In the genomic region with DNA sequence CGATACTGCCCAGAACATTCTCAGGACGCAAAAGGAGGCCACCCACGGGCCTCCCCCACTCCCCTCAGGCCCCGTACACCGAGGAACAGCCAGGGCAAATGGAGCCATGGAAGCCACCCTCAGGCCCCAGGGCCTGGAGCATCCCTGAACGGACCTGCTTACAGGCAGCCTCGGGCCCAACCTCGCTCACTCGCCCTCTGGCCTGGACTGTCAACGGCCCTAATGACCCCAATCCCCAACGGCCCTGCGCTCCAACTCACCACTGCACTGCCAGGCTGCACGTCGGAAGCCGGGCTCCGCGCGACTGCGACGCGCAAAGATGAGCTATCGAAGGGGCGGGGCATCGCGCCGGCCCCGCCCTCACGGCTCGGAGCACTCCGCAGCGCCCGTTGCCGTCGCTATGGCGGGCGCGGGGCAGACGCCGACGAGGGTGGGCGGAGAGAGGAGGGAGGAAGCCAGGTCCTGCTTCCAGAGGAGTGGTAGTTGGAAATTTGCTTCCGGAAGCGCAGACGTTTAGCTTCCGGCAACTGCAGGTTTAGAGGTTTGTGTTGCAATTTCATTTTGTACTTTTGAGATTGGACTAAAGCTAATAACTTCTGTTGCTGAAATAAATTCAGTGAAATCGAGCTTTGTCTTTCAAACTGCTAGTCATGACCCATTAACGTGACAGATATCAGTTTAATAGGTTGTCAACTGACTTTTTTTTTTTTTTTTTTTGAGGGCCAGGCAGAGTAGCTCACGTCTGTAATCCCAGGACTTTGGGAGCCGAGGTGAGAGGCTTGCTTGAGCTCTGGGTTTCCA, we compare ENCODE assay signal across 8 cellular contexts. TPM values are rescaled to one million over a fixed set of nuclear protein-coding genes. Genes with fewer than 3 reads are reported as not detected.
A peak's percentile ranks its signal among the peaks of the same experiment; 100 is the strongest.
DNase-seq lines count a peak whose midpoint lies in the region; ATAC-seq and TF ChIP-seq lines count a peak whose summit lies in the region.

A gene (minus strand): TSS at position 308 of the 801 bp plus-strand sequence. CDS start 3,923 bp downstream, outside the sequence.

- H3K79me2 ChIP-seq in trophoblast cell (ENCODE audit: control insufficient read depth, insufficient read depth, low read length, poor library complexity): peaks cover 4% of the 10 kb centered on the region

- peak; percentile 63 to 98 for TF ChIP-seq EP300 in tibial nerve (IDR thresholded peaks at IDR 0.05)

- peak; percentile 12 to 65 for TF ChIP-seq POLR2A in tibial nerve (IDR thresholded peaks at IDR 0.05)

- peaks cover 26% of the 10 kb centered on the region for H3K27me3 ChIP-seq in cardiac muscle cell
- H3K27me3 ChIP-seq in trophoblast cell (ENCODE audit: insufficient read depth, low read length): peaks cover 3% of the 10 kb centered on the region
- peaks cover 0 to 4% of the 10 kb centered on the region in 2 donors for H3K27me3 ChIP-seq in tibial nerve

- H2AK5ac ChIP-seq in trophoblast cell (ENCODE audit: low read length): peak within 1 kb of the TSS; percentile 30

- H4K91ac ChIP-seq in trophoblast cell (ENCODE audit: low read depth, low read length): peak within 1 kb of the TSS; percentile 85

- H3K4me1 ChIP-seq in cardiac muscle cell (ENCODE audit: low read depth) (peaks cover 7% of the 10 kb centered on the region), trophoblast cell (ENCODE audit: control insufficient read depth in 1 of 2, insufficient read depth in 2 of 2, low read length in 2 of 2) (peaks cover 3 to 4% of the 10 kb centered on the region in 2 experiments), tibial nerve (peaks cover 0 to 29% (median 11%) of the 10 kb centered on the region in 4 donors)

- TF ChIP-seq CTCF in GM12873 (IDR thresholded peaks at IDR 0.05; ENCODE audit: insufficient read depth, low read depth, low read length, missing control alignments): peak; percentile 1
- TF ChIP-seq CTCF in cardiac muscle cell (IDR thresholded peaks at IDR 0.05; ENCODE audit: low read depth, low read length): no peak
- TF ChIP-seq CTCF in tibial nerve (IDR thresholded peaks at IDR 0.05): no peak

- H3K18ac ChIP-seq in trophoblast cell (ENCODE audit: low read length): peak within 1 kb of the TSS; percentile 39

- H3K9ac ChIP-seq in trophoblast cell (ENCODE audit: low read length): peak within 1 kb of the TSS; percentile 98

- no peaks in the 10 kb centered on the region for H3K9me3 ChIP-seq in cardiac muscle cell (ENCODE audit: low read depth)
- peaks cover 5% of the 10 kb centered on the region for H3K9me3 ChIP-seq in trophoblast cell (ENCODE audit: insufficient read depth, low read depth, low read length)
- no peaks in the 10 kb centered on the region for H3K9me3 ChIP-seq in tibial nerve

- peak within 1 kb of the TSS; percentile 100 for H4K8ac ChIP-seq in trophoblast cell (ENCODE audit: low read depth, low read length)

- H3K4me2 ChIP-seq in trophoblast cell (ENCODE audit: low read length): peak within 1 kb of the TSS; percentile 66

- H2BK5ac ChIP-seq in trophoblast cell (ENCODE audit: low read depth, low read length, poor library complexity): peak within 1 kb of the TSS; percentile 16

- H3K36me3 ChIP-seq in cardiac muscle cell: no peaks in the 10 kb centered on the region
- no peaks in the 10 kb centered on the region for H3K36me3 ChIP-seq in trophoblast cell (ENCODE audit: control insufficient read depth in 1 of 2, insufficient read depth in 2 of 2, low read length in 2 of 2)
- H3K36me3 ChIP-seq in tibial nerve: peaks cover 0 to 4% (median 0%) of the 10 kb centered on the region in 3 donors

- no peak within 1 kb of the TSS for H2BK12ac ChIP-seq in trophoblast cell (ENCODE audit: low read length)

- peak within 1 kb of the TSS; percentile 69 for H3K14ac ChIP-seq in trophoblast cell (ENCODE audit: low read length)

- H3K4me3 ChIP-seq in cardiac muscle cell (peak within 1 kb of the TSS; percentile 86), trophoblast cell (ENCODE audit: low read depth, low read length) (peak within 1 kb of the TSS; percentile 100), tibial nerve (peak within 1 kb of the TSS; percentile 52 to 88 (median 78))

- no peak within 1 kb of the TSS for H3K23ac ChIP-seq in trophoblast cell (ENCODE audit: low read length)

- ATAC-seq in HG02763 (IDR thresholded peaks at IDR 0.05; ENCODE audit: unreplicated experiment): peak; percentile 85

- peaks cover 3% of the 10 kb centered on the region for H3K79me1 ChIP-seq in trophoblast cell (ENCODE audit: low read length)

- peak within 1 kb of the TSS; percentile 77 for H2AFZ ChIP-seq in trophoblast cell (ENCODE audit: insufficient read depth, low read length, poor library complexity)

- peak within 1 kb of the TSS; percentile 89 for H4K12ac ChIP-seq in trophoblast cell (ENCODE audit: low read depth, low read length)

- peak within 1 kb of the TSS; percentile 8 for H2BK120ac ChIP-seq in trophoblast cell (ENCODE audit: insufficient read depth, low read length, poor library complexity)

- H3K4ac ChIP-seq in trophoblast cell (ENCODE audit: low read depth, low read length): peak within 1 kb of the TSS; percentile 61

- DNase-seq in NCI-H1417 (lab: John Stamatoyannopoulos, UW) (peak; percentile 86 to 98 (median 97)), SW480 (ENCODE audit: low spot score) (peak; percentile 92), cardiac muscle cell (ENCODE audit: low read depth in 1 of 2, low spot score in 1 of 2) (peak; percentile 96 to 97), trophoblast cell (peak; percentile 98), tibial nerve (ENCODE audit: low spot score in 2 of 2) (peak; percentile 76 to 79)
- peak; percentile 81 for DNase-seq in activated naive CD8-positive, alpha-beta T cell treated with anti-CD3 and anti-CD28 coated beads, Interleukin-2, amount 50 U/mL, for 16 hours (ENCODE audit: low read depth, low spot score)

- no CpG with 5 or more reads among the region's 49 CpGs for WGBS in trophoblast cell (ENCODE audit: extremely low coverage, insufficient coverage, insufficient read length)
- WGBS in tibial nerve, 2 donors: 1 to 3% methylated on average over 14 to 37 of the region's 49 CpGs

- H3K27ac ChIP-seq in cardiac muscle cell: peak within 1 kb of the TSS; percentile 78
- H3K27ac ChIP-seq in trophoblast cell (ENCODE audit: low read depth, low read length): peak within 1 kb of the TSS; percentile 43
- H3K27ac ChIP-seq in tibial nerve: peak within 1 kb of the TSS; percentile 30 to 88 (median 80)

RNA-seq across cellular contexts. Expression of the gene that starts here (rescaled TPM):
- total RNA-seq in cardiac muscle cell: 61.5 and 71.9 TPM in 2 replicates
- polyA plus RNA-seq in cardiac muscle cell: 80.8 and 113 TPM in 2 replicates
- polyA plus RNA-seq in trophoblast cell (2013): 25.9 and 26.7 TPM in 2 replicates
- 10 to 100 TPM; 50.3 to 75.1 (median 55.5) TPM for total RNA-seq in tibial nerve

Comparison
In these comparisons a context has a peak if more than half of its experiments do, and no peak if none do; other contexts are left out.
1. Peak in every context shown above with its lines: DNase-seq, ATAC-seq, H3K4me3 ChIP-seq and H3K27ac ChIP-seq.